In the genomic region with DNA sequence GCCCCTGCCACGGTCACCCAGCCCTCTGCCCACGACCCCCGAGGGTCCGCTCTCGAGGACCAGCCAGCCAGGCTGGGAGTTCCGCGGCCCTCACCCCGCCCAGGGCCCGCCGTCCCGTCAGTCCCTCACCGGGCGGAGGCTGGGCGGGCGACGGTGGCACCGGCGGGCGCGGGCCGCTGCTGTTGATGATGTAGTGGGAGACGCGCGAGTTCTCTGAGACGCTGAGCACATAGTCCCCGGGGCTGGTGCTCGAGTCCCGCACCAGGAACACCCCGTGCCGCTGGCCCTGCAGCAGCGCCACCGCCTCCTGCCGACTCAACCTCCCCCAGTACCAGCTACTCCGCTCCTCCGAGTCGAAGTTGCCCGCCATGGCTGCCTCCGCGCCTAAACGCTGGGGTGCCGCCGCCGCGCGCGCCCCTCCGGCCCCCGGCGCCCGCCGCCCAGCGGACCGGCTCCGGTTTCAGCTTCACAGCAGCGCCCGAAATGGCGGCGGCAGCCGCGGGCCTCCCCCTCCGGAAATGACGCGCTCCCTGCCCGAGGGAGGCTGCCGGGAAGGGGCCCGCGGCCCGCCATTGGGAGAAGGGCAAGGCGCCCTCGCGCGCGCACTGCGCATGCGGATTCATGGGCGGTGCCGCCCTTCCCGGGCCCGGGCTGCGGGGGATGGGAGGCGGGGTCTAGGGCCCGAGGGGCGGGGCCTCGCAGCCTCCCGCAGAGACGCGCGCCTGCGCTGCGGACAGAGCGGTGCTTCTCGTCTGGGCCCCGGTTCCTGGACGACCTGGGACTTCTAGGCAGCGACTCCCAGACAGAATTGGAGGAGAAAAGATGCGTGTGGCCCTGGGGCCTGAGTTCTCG, we compare ENCODE assay signal across 8 cellular contexts. TPM values are rescaled to one million over a fixed set of nuclear protein-coding genes. Genes with fewer than 3 reads are reported as not detected.
A peak's percentile ranks its signal among the peaks of the same experiment; 100 is the strongest.
DNase-seq lines count a peak whose midpoint lies in the region; ATAC-seq and TF ChIP-seq lines count a peak whose summit lies in the region.

A gene (minus strand): TSS at position 485 of the 852 bp plus-strand sequence. CDS start 115 bp downstream, at position 370.

- DNase-seq in NCI-H1092 (lab: John Stamatoyannopoulos, UW) (peak; percentile 91), SKM-1 (lab: John Stamatoyannopoulos, UW; ENCODE audit: unreplicated experiment) (peak; percentile 52), glomerular endothelial cell (ENCODE audit: extremely low read depth, low read depth, low spot score) (no peak), occipital lobe (lab: John Stamatoyannopoulos, UW) (peak; percentile 98), suprapubic skin (ENCODE audit: low spot score in 2 of 2) (peak; percentile 97)
- DNase-seq in activated naive CD4-positive, alpha-beta T cell treated with anti-CD3 and anti-CD28 coated beads, Interleukin-2, amount 50 U/mL, for 72 hours (ENCODE audit: low spot score in 2 of 2) = peak; percentile 99 to 100

- WGBS in suprapubic skin = 0% methylated on average over 4 of the region's 97 CpGs

- H3K9me3 Mint-ChIP-seq in activated naive CD4-positive, alpha-beta T cell treated with anti-CD3 and anti-CD28 coated beads, Interleukin-2, amount 50 U/mL, for 72 hours = no peaks in the 10 kb centered on the region

- H3K27ac ChIP-seq in suprapubic skin = peak within 1 kb of the TSS; percentile 99

- peaks cover 52% of the 10 kb centered on the region for H3K4me1 ChIP-seq in suprapubic skin

- no peak for TF ChIP-seq EP300 in suprapubic skin (IDR thresholded peaks at IDR 0.05)

- peak; percentile 87 for ATAC-seq in HG02571 (IDR thresholded peaks at IDR 0.05; ENCODE audit: unreplicated experiment)
- peak; percentile 91 to 96 for ATAC-seq in activated naive CD4-positive, alpha-beta T cell treated with anti-CD3 and anti-CD28 coated beads, Interleukin-2, amount 50 U/mL, for 72 hours

- peaks cover 5 to 17% of the 10 kb centered on the region in 2 donors for H3K36me3 Mint-ChIP-seq in activated naive CD4-positive, alpha-beta T cell treated with anti-CD3 and anti-CD28 coated beads, Interleukin-2, amount 50 U/mL, for 72 hours

- peak within 1 kb of the TSS; percentile 93 to 96 for H3K27ac Mint-ChIP-seq in activated naive CD4-positive, alpha-beta T cell treated with anti-CD3 and anti-CD28 coated beads, Interleukin-2, amount 50 U/mL, for 72 hours

- no peak for TF ChIP-seq CTCF in suprapubic skin (IDR thresholded peaks at IDR 0.05)

- no peaks in the 10 kb centered on the region for H3K9me3 ChIP-seq in suprapubic skin

- H3K4me3 ChIP-seq in GM08714 (ENCODE audit: low read length) = peak within 1 kb of the TSS; percentile 95
- H3K4me3 ChIP-seq in suprapubic skin = peak within 1 kb of the TSS; percentile 100

- TF ChIP-seq POLR2A in suprapubic skin (IDR thresholded peaks at IDR 0.05) = peak; percentile 82 to 95

- no peaks in the 10 kb centered on the region for H3K27me3 ChIP-seq in suprapubic skin

- H3K36me3 ChIP-seq in suprapubic skin = peaks cover 8% of the 10 kb centered on the region

RNA-seq across cellular contexts. Expression of the gene that starts here (rescaled TPM):
- total RNA-seq in activated naive CD4-positive, alpha-beta T cell treated with anti-CD3 and anti-CD28 coated beads, Interleukin-2, amount 50 U/mL, for 72 hours = 10 to 100 TPM; 12.5 to 17.7 TPM
- total RNA-seq in glomerular endothelial cell = 79.9 and 89.7 TPM in 2 replicates
- total RNA-seq in occipital lobe = 152 TPM
- 10 to 100 TPM; 38.9 to 53.7 (median 49.0) TPM for total RNA-seq in suprapubic skin
